In genomic region chr6:77457720-77458349, GRCh38 we compare ENCODE assay signal across 9 cellular contexts. TPM values are rescaled to one million over a fixed set of nuclear protein-coding genes. Genes with fewer than 3 reads are reported as not detected.
A peak's percentile ranks its signal among the peaks of the same experiment; 100 is the strongest.
DNase-seq lines count a peak whose midpoint lies in the region; ATAC-seq and TF ChIP-seq lines count a peak whose summit lies in the region.
"Had no signal": no experiment of that assay in that cellular context is flagged by ENCODE, and none has a peak within 500 bp of the region (broad histone marks: within the 10 kb centered on the region; RNA-seq: fewer than 3 reads in every experiment).

No MANE protein-coding gene starts in this region.

- no peaks in the 10 kb centered on the region for H3K36me3 Mint-ChIP-seq in activated naive CD8-positive, alpha-beta T cell treated with anti-CD3 and anti-CD28 coated beads, Interleukin-2, amount 50 U/mL, for 24 hours (ENCODE audit: low read depth)
- no peaks in the 10 kb centered on the region for H3K36me3 Mint-ChIP-seq in activated naive CD8-positive, alpha-beta T cell treated with anti-CD3 and anti-CD28 coated beads for 36 hours
- no peaks in the 10 kb centered on the region for H3K36me3 Mint-ChIP-seq in GM23338 (ENCODE audit: low read depth)

- H3K4me1 ChIP-seq in GM23338 (ENCODE audit: insufficient read depth) (peaks cover 49% of the 10 kb centered on the region), fibroblast of lung (ENCODE audit: control insufficient read depth, extremely low read depth, insufficient read depth, low read length) (peaks cover 8% of the 10 kb centered on the region), neuronal stem cell (ENCODE audit: control insufficient read depth in 2 of 2, insufficient read depth in 1 of 2, low read depth in 1 of 2, low read length in 2 of 2) (peaks cover 0 to 3% of the 10 kb centered on the region in 2 donors)

- no peak overlapping the region for H3K4me3 Mint-ChIP-seq in activated naive CD8-positive, alpha-beta T cell treated with anti-CD3 and anti-CD28 coated beads, Interleukin-2, amount 50 U/mL, for 24 hours
- H3K4me3 Mint-ChIP-seq in activated naive CD8-positive, alpha-beta T cell treated with anti-CD3 and anti-CD28 coated beads for 36 hours: no peak overlapping the region
- no peak overlapping the region for H3K4me3 Mint-ChIP-seq in GM23338
- H3K4me3 Mint-ChIP-seq: immature natural killer cell had no signal

- H3K4me2 ChIP-seq in GM23338 (no peak overlapping the region), fibroblast of lung (ENCODE audit: extremely low read depth, insufficient read depth, low read length) (peak overlapping the region; percentile 41), neuronal stem cell (ENCODE audit: insufficient read depth, low read length, poor library complexity, severe bottlenecking) (no peak overlapping the region)

- H3K79me1 ChIP-seq in neuronal stem cell (ENCODE audit: low read depth, low read length): no peaks in the 10 kb centered on the region

- no peak overlapping the region for H3K4me3 ChIP-seq in GM23338
- H3K4me3 ChIP-seq in LNCaP clone FGC (ENCODE audit: low read depth, low read length): no peak overlapping the region
- H3K4me3 ChIP-seq in fibroblast of lung (replicated peaks in 1 of 4; ENCODE audit: control extremely low read depth in 1 of 4, insufficient read depth in 1 of 4, low read depth in 3 of 4, low read length in 4 of 4): no peak overlapping the region
- H3K4me3 ChIP-seq in neuronal stem cell (ENCODE audit: low read length in 2 of 2): no peak overlapping the region

- H3K27me3 ChIP-seq in GM23338 (ENCODE audit: insufficient read depth): peaks cover 20% of the 10 kb centered on the region
- H3K27me3 ChIP-seq in fibroblast of lung (ENCODE audit: control insufficient read depth, insufficient read depth, low read length): peaks cover 5% of the 10 kb centered on the region
- peaks cover 2 to 20% (median 10%) of the 10 kb centered on the region in 3 experiments for H3K27me3 ChIP-seq in neuronal stem cell (ENCODE audit: control insufficient read depth in 3 of 3, insufficient read depth in 3 of 3, low read depth in 1 of 3, low read length in 3 of 3)

- no peak overlapping the region for H2AFZ ChIP-seq in GM23338
- no peak overlapping the region for H2AFZ ChIP-seq in fibroblast of lung (ENCODE audit: low read length)
- H2AFZ ChIP-seq in neuronal stem cell (ENCODE audit: low read length): no peak overlapping the region

- H3K27me3 Mint-ChIP-seq in activated naive CD8-positive, alpha-beta T cell treated with anti-CD3 and anti-CD28 coated beads, Interleukin-2, amount 50 U/mL, for 24 hours: peaks cover 39% of the 10 kb centered on the region
- peaks cover 48% of the 10 kb centered on the region for H3K27me3 Mint-ChIP-seq in activated naive CD8-positive, alpha-beta T cell treated with anti-CD3 and anti-CD28 coated beads for 36 hours
- peaks cover 16% of the 10 kb centered on the region for H3K27me3 Mint-ChIP-seq in GM23338 (ENCODE audit: insufficient read depth, low read depth, poor library complexity)

- no peak overlapping the region for H3K23ac ChIP-seq in neuronal stem cell (ENCODE audit: low read depth, low read length, poor library complexity)

- no peak overlapping the region for H2BK5ac ChIP-seq in neuronal stem cell (ENCODE audit: low read length)

- no peaks in the 10 kb centered on the region for H3K9me3 ChIP-seq in fibroblast of lung (ENCODE audit: control insufficient read depth, insufficient read depth, low read depth, low read length)
- H3K9me3 ChIP-seq in neuronal stem cell (replicated peaks in 1 of 2; ENCODE audit: control insufficient read depth in 2 of 2, insufficient read depth in 1 of 2, low read depth in 1 of 2, low read length in 2 of 2): peaks cover 2% of the 10 kb centered on the region in 2 donors

- H3K27ac ChIP-seq in GM23338 (ENCODE audit: low read depth): no peak overlapping the region
- peak overlapping the region; percentile 92 for H3K27ac ChIP-seq in fibroblast of lung (ENCODE audit: insufficient read depth, low read length)
- no peak overlapping the region for H3K27ac ChIP-seq in neuronal stem cell (replicated peaks; ENCODE audit: low read length)

- H3K9me3 Mint-ChIP-seq in activated naive CD8-positive, alpha-beta T cell treated with anti-CD3 and anti-CD28 coated beads, Interleukin-2, amount 50 U/mL, for 24 hours: no peaks in the 10 kb centered on the region
- H3K9me3 Mint-ChIP-seq in activated naive CD8-positive, alpha-beta T cell treated with anti-CD3 and anti-CD28 coated beads for 36 hours: no peaks in the 10 kb centered on the region
- H3K9me3 Mint-ChIP-seq in GM23338: no peaks in the 10 kb centered on the region

- H2BK15ac ChIP-seq in neuronal stem cell (ENCODE audit: low read length): no peak overlapping the region

- TF ChIP-seq CTCF in GM23338 (conservative IDR thresholded peaks at IDR 0.05; ENCODE audit: low read depth in 2 of 2) (peak; percentile 81 to 91), LNCaP clone FGC (IDR thresholded peaks at IDR 0.05; ENCODE audit: control insufficient read depth, extremely low read depth, insufficient read depth) (peak; percentile 67), fibroblast of lung (conservative IDR thresholded peaks at IDR 0.05 in 1 of 2, IDR thresholded peaks at IDR 0.05 in 1 of 2; ENCODE audit: low read depth in 1 of 2, low read length in 2 of 2) (peak; percentile 83 to 86)

- H3K14ac ChIP-seq in neuronal stem cell (ENCODE audit: low read length): no peak overlapping the region

- no peak overlapping the region for H2AK5ac ChIP-seq in neuronal stem cell (ENCODE audit: low read depth, low read length)

- H3K4me1 Mint-ChIP-seq in activated naive CD8-positive, alpha-beta T cell treated with anti-CD3 and anti-CD28 coated beads, Interleukin-2, amount 50 U/mL, for 24 hours: peaks cover 6% of the 10 kb centered on the region
- peaks cover 5% of the 10 kb centered on the region for H3K4me1 Mint-ChIP-seq in activated naive CD8-positive, alpha-beta T cell treated with anti-CD3 and anti-CD28 coated beads for 36 hours
- H3K4me1 Mint-ChIP-seq in GM23338: peaks cover 45% of the 10 kb centered on the region

- no peaks in the 10 kb centered on the region for H3K9me2 ChIP-seq in GM23338 (ENCODE audit: insufficient read depth)

- H3K9ac ChIP-seq in fibroblast of lung (ENCODE audit: insufficient read depth, low read length) (no peak overlapping the region), neuronal stem cell (ENCODE audit: low read depth, low read length, poor library complexity) (no peak overlapping the region)

- H2BK120ac ChIP-seq in neuronal stem cell (ENCODE audit: low read depth, low read length): no peak overlapping the region

- no peaks in the 10 kb centered on the region for H3F3A ChIP-seq in GM23338 (replicated peaks; ENCODE audit: low read depth)

- no peaks in the 10 kb centered on the region for H4K20me1 ChIP-seq in GM23338 (replicated peaks; ENCODE audit: insufficient read depth)
- H4K20me1 ChIP-seq in fibroblast of lung (ENCODE audit: control insufficient read depth, extremely low read depth, insufficient read depth, low read length): no peaks in the 10 kb centered on the region

- WGBS in neuronal stem cell (ENCODE audit: extremely low coverage in 2 of 2, insufficient read length in 2 of 2, insufficient replicate concordance in 1 of 2), 2 donors: no CpG with 5 or more reads among the region's 6 CpGs

- H3K79me2 ChIP-seq in GM23338 (replicated peaks; ENCODE audit: insufficient read depth): no peaks in the 10 kb centered on the region
- H3K79me2 ChIP-seq in fibroblast of lung (ENCODE audit: control insufficient read depth, insufficient read depth, low read length): no peaks in the 10 kb centered on the region

- no peak overlapping the region for H4K91ac ChIP-seq in neuronal stem cell (ENCODE audit: low read depth, low read length, poor library complexity)

- no peak overlapping the region for H3K18ac ChIP-seq in neuronal stem cell (ENCODE audit: low read length)

- no peaks in the 10 kb centered on the region for H3K36me3 ChIP-seq in GM23338 (ENCODE audit: insufficient read depth)
- H3K36me3 ChIP-seq in fibroblast of lung (ENCODE audit: control insufficient read depth, insufficient read depth, low read length): no peaks in the 10 kb centered on the region
- no peaks in the 10 kb centered on the region for H3K36me3 ChIP-seq in neuronal stem cell (replicated peaks in 1 of 2; ENCODE audit: control insufficient read depth in 2 of 2, insufficient read depth in 2 of 2, low read length in 2 of 2)

- H3K27ac Mint-ChIP-seq in activated naive CD8-positive, alpha-beta T cell treated with anti-CD3 and anti-CD28 coated beads, Interleukin-2, amount 50 U/mL, for 24 hours: no peak overlapping the region
- H3K27ac Mint-ChIP-seq in activated naive CD8-positive, alpha-beta T cell treated with anti-CD3 and anti-CD28 coated beads for 36 hours: no peak overlapping the region
- no peak overlapping the region for H3K27ac Mint-ChIP-seq in GM23338
- H3K27ac Mint-ChIP-seq: immature natural killer cell had no signal

- ATAC-seq in activated naive CD8-positive, alpha-beta T cell treated with anti-CD3 and anti-CD28 coated beads, Interleukin-2, amount 50 U/mL, for 24 hours: no peak
- ATAC-seq in GM23338: peak; percentile 85

- no peak overlapping the region for H3K4ac ChIP-seq in neuronal stem cell (ENCODE audit: low read length)

- H4K8ac ChIP-seq in neuronal stem cell (ENCODE audit: low read depth, low read length): no peak overlapping the region

- DNase-seq in activated naive CD8-positive, alpha-beta T cell treated with anti-CD3 and anti-CD28 coated beads, Interleukin-2, amount 50 U/mL, for 24 hours: peak; percentile 52
- DNase-seq in activated naive CD8-positive, alpha-beta T cell treated with anti-CD3 and anti-CD28 coated beads for 36 hours: no peak
- DNase-seq in GM23338 (ENCODE audit: low spot score) (peak; percentile 95), LNCaP clone FGC (ENCODE audit: low read depth) (peak; percentile 14), T-helper 9 cell (peak; percentile 11), fibroblast of lung (ENCODE audit: low read depth in 2 of 2) (peak; percentile 88 to 95), neuronal stem cell (ENCODE audit: low spot score) (peak; percentile 73), NCI-H2029 treated with DMSO at 0.1 percent for 48 hours (lab: John Stamatoyannopoulos, UW) (no peak)

- H2BK12ac ChIP-seq in neuronal stem cell (ENCODE audit: low read length): no peak overlapping the region

TF ChIP-seq in GM23338, 12 proteins besides CTCF, POLR2A, EP300 and RAD21 (continues in another document):
- TF ChIP-seq STAT1 (IDR thresholded peaks at IDR 0.05; ENCODE audit: unreplicated experiment): no peak

RNA-seq across cellular contexts. Expression of gene HTR1B, which starts 5.5 kb away (rescaled TPM):
- total RNA-seq in activated naive CD8-positive, alpha-beta T cell treated with anti-CD3 and anti-CD28 coated beads for 36 hours: not detected
- 0.21 and 0.58 TPM in 2 replicates for total RNA-seq in GM23338 (2014; rRNA removed; shearing (Covaris generic))
- polyA plus RNA-seq in GM23338 (2016; fragmentation: Nextera tagmentation; extraction: Ambion mirVana) (0.10 and 0.19 TPM in 2 replicates), fibroblast of lung (0.68 and 1.5 TPM in 2 replicates)
- 0.17 TPM in 1 of 2 replicates, not detected in the other for total RNA-seq in fibroblast of lung
- 0.51 and 1.4 TPM in 2 replicates for polyA plus RNA-seq in fibroblast of lung (2012)
- polyA minus RNA-seq in fibroblast of lung (ENCODE audit: low replicate concordance): 7.4 and 9.7 TPM in 2 replicates
- 0.11 TPM for polyA plus RNA-seq in neuronal stem cell (2013, experiment 1 of 2)
- 0.12 TPM for polyA plus RNA-seq in neuronal stem cell (2013, experiment 2 of 2)
- polyA plus RNA-seq: immature natural killer cell had no signal

Comparison
In these comparisons a context has a peak if more than half of its experiments do, and no peak if none do; other contexts are left out.
1. DNase-seq: peak in activated naive CD8-positive, alpha-beta T cell treated with anti-CD3 and anti-CD28 coated beads, Interleukin-2, amount 50 U/mL, for 24 hours (single experiment), GM23338 (single experiment), LNCaP clone FGC (single experiment), T-helper 9 cell (single experiment), fibroblast of lung (2 of 2) and neuronal stem cell (single experiment); none in activated naive CD8-positive, alpha-beta T cell treated with anti-CD3 and anti-CD28 coated beads for 36 hours (single experiment) and NCI-H2029 treated with DMSO at 0.1 percent for 48 hours (single experiment).
2. Peak in every context shown above with its lines, with median percentiles within 50 percentile points of each other: CTCF ChIP-seq.